In genomic region chr2:348517-348916, GRCh38 we compare ENCODE assay signal across 18 cellular contexts.
DNase-seq lines count a peak whose midpoint lies in the region; ATAC-seq and TF ChIP-seq lines count a peak whose summit lies in the region.
"Had no signal": no experiment of that assay in that cellular context is flagged by ENCODE, and none has a peak within 500 bp of the region (broad histone marks: within the 10 kb centered on the region; RNA-seq: fewer than 3 reads in every experiment).

No MANE protein-coding gene starts in this region.

- H3K27ac Mint-ChIP-seq in chondrocyte (ENCODE audit: unreplicated experiment) = peak overlapping the region; percentile 82
- peak overlapping the region; percentile 31 for H3K27ac Mint-ChIP-seq in neural crest cell (ENCODE audit: unreplicated experiment)
- H3K27ac Mint-ChIP-seq: CD4-positive, alpha-beta T cell had no signal

- H3K9ac ChIP-seq in BLaER1 = peak overlapping the region; percentile 17; the same call in 1 of the 2 replicates

- peak overlapping the region; percentile 11 for H3K4me3 Mint-ChIP-seq in chondrocyte (ENCODE audit: unreplicated experiment)
- no peak overlapping the region for H3K4me3 Mint-ChIP-seq in neural crest cell
- H3K4me3 Mint-ChIP-seq: CD4-positive, alpha-beta T cell had no signal

- DNase-seq in RKO (ENCODE audit: low spot score) (peak; percentile 35), chondrocyte (ENCODE audit: low spot score) (no peak), neural crest cell (ENCODE audit: low read depth, low spot score) (no peak), ureter (ENCODE audit: low spot score) (no peak), NCI-H1092 (lab: John Stamatoyannopoulos, UW) (no peak)
- DNase-seq: AML-193; CD4-positive, alpha-beta T cell; Karpas-422; NCI-H1417 treated with DMSO at 0.1 percent for 48 hours; NCI-H2081; NCI-H524; SJCRH30 had no signal

- H3K27me3 ChIP-seq in BLaER1 = no peaks in the 10 kb centered on the region
- H3K27me3 ChIP-seq: SJCRH30 had no signal

- peaks cover 17% of the 10 kb centered on the region for H3K9me3 Mint-ChIP-seq in chondrocyte (ENCODE audit: low read depth)
- H3K9me3 Mint-ChIP-seq in neural crest cell = no peaks in the 10 kb centered on the region
- H3K9me3 Mint-ChIP-seq: CD4-positive, alpha-beta T cell had no signal

- TF ChIP-seq CTCF in chondrocyte (IDR thresholded peaks at IDR 0.05) = no peak
- TF ChIP-seq CTCF in neural crest cell (conservative IDR thresholded peaks at IDR 0.05) = no peak

- H3K27me3 Mint-ChIP-seq in chondrocyte (ENCODE audit: low read depth) (no peaks in the 10 kb centered on the region), neural crest cell (ENCODE audit: low read depth) (no peaks in the 10 kb centered on the region)

- H3K9me3 ChIP-seq in BLaER1 = 0 out of 2 replicates have a peak, but pooled peaks cover 8% of the 10 kb centered on the region
- H3K9me3 ChIP-seq: A549, SJCRH30 had no signal

- H3K36me3 ChIP-seq in BLaER1 = no peaks in the 10 kb centered on the region
- H3K36me3 ChIP-seq: SJCRH30 had no signal

- H3K27ac ChIP-seq in BLaER1 = peak overlapping the region; percentile 88
- H3K27ac ChIP-seq: A549, RWPE1, SJCRH30 had no signal

- H3K36me3 Mint-ChIP-seq in chondrocyte (ENCODE audit: low read depth) (peaks cover 2% of the 10 kb centered on the region), neural crest cell (ENCODE audit: low read depth) (no peaks in the 10 kb centered on the region)

- peaks cover 61% of the 10 kb centered on the region for H3K4me1 ChIP-seq in BLaER1
- H3K4me1 ChIP-seq: A549, SJCRH30 had no signal

- no peak overlapping the region for H3K4me3 ChIP-seq in BLaER1
- H3K4me3 ChIP-seq: A549, SJCRH30 had no signal

- no peak for ATAC-seq in GM18909 (IDR thresholded peaks at IDR 0.05; ENCODE audit: poor library complexity, unreplicated experiment)
- ATAC-seq in HG03045 (IDR thresholded peaks at IDR 0.05; ENCODE audit: unreplicated experiment) = no peak
- ATAC-seq: A549, HepG2 had no signal

- H3K4me2 ChIP-seq in BLaER1 = peak overlapping the region; percentile 64
- H3K4me2 ChIP-seq: A549 had no signal

- H3K4me1 Mint-ChIP-seq in chondrocyte (ENCODE audit: low read depth) = peaks cover 62% of the 10 kb centered on the region
- peaks cover 11% of the 10 kb centered on the region for H3K4me1 Mint-ChIP-seq in neural crest cell

- H4K20me1 ChIP-seq in BLaER1 = no peaks in the 10 kb centered on the region
